14 cellular contexts compared by ENCODE assay signal in genomic region chr6:54710430-54710829, GRCh38.
"Had no signal": no experiment of that assay in that cellular context is flagged by ENCODE, and none has a peak within 500 bp of the region (broad histone marks: within the 10 kb centered on the region; RNA-seq: fewer than 3 reads in every experiment).

No MANE protein-coding gene starts in this region.

- DNase-seq: activated CD4-positive, alpha-beta T cell treated with anti-CD3 and anti-CD28 coated beads for 1 hour; activated CD4-positive, alpha-beta T cell treated with anti-CD3 and anti-CD28 coated beads, Interleukin-2, amount 50 U/mL, for 48 hours; activated naive CD4-positive, alpha-beta T cell treated with anti-CD3 and anti-CD28 coated beads for 36 hours; activated naive CD8-positive, alpha-beta T cell treated with anti-CD3 and anti-CD28 coated beads, Interleukin-2, amount 50 U/mL, for 24 hours; mesendoderm; nucleus accumbens; spleen; T-helper 1 cell; T1000; trophoblast cell had no signal

- H3K4me3 ChIP-seq: gastroesophageal sphincter, spleen, suprapubic skin had no signal

- H3K9me3 ChIP-seq: gastroesophageal sphincter, spleen, suprapubic skin had no signal

- H3K27me3 ChIP-seq: gastroesophageal sphincter, spleen, suprapubic skin had no signal

- ATAC-seq: activated naive CD8-positive, alpha-beta T cell treated with anti-CD3 and anti-CD28 coated beads, Interleukin-2, amount 50 U/mL, for 24 hours; activated T-helper 17 cell treated with anti-CD3 and anti-CD28 coated beads, Interleukin-2, amount 50 U/mL, for 72 hours; gastroesophageal sphincter; sciatic nerve had no signal

- H3K27ac ChIP-seq: gastroesophageal sphincter, spleen, suprapubic skin had no signal

- H3K36me3 ChIP-seq: gastroesophageal sphincter, spleen, suprapubic skin had no signal

- H3K4me1 ChIP-seq: gastroesophageal sphincter, spleen had no signal
